29 cellular contexts compared by ENCODE assay signal in genomic region chr4:95318483-95318882, GRCh38.
DNase-seq lines count a peak whose midpoint lies in the region; ATAC-seq and TF ChIP-seq lines count a peak whose summit lies in the region.
"Had no signal": no experiment of that assay in that cellular context is flagged by ENCODE, and none has a peak within 500 bp of the region (broad histone marks: within the 10 kb centered on the region; RNA-seq: fewer than 3 reads in every experiment).

No MANE protein-coding gene starts in this region.

- BruUV-seq in mammary epithelial cell (replicated peaks; lab: Mats Ljungman, UMichigan), result no TSS peak

- H3K36me3 ChIP-seq in mammary epithelial cell (ENCODE audit: insufficient read depth, low read length) (no peaks in the 10 kb centered on the region), breast epithelium (no peaks in the 10 kb centered on the region)
- H3K36me3 ChIP-seq: MG63, sigmoid colon, upper lobe of right lung, WERI-Rb-1 had no signal

- WGBS in mammary epithelial cell (ENCODE audit: low coverage, missing lambda C conversion rate), result 56% methylated on average over 1 of the region's 1 CpG

- no peak overlapping the region for H2AFZ ChIP-seq in mammary epithelial cell (ENCODE audit: low read depth, low read length)
- H2AFZ ChIP-seq: parathyroid adenoma had no signal

- dilution Hi-C loops in mammary epithelial cell (cut with HindIII; ENCODE audit: low sequenced_read_pairs), result no loop called here

- no peak overlapping the region for H3K4me3 Mint-ChIP-seq in chondrocyte (ENCODE audit: unreplicated experiment)
- H3K4me3 Mint-ChIP-seq: activated CD8-positive, alpha-beta memory T cell treated with anti-CD3 and anti-CD28 coated beads, Interleukin-2, amount 10 ng/mL, durations not matched to agents 7 days and 5 days; activated naive CD4-positive, alpha-beta T cell treated with anti-CD3 and anti-CD28 coated beads for 36 hours; CD8-positive, alpha-beta memory T cell; natural killer cell treated with Interleukin-12 subunit alpha and Interleukin-12 subunit beta and Interleukin-15 and Interleukin-18, amount 100 ng/mL, for 72 hours; T-helper 2 cell treated with Interferon-gamma antibody and Interleukin-4, amounts not matched to agents 5 μg/mL and 100 μg/mL, for 36 hours had no signal

- H3K36me3 Mint-ChIP-seq in chondrocyte (ENCODE audit: low read depth), result no peaks in the 10 kb centered on the region
- H3K36me3 Mint-ChIP-seq: activated CD8-positive, alpha-beta memory T cell treated with anti-CD3 and anti-CD28 coated beads, Interleukin-2, amount 10 ng/mL, durations not matched to agents 7 days and 5 days; CD8-positive, alpha-beta memory T cell; natural killer cell treated with Interleukin-12 subunit alpha and Interleukin-12 subunit beta and Interleukin-15 and Interleukin-18, amount 100 ng/mL, for 72 hours had no signal

- CTCF ChIA-PET in mammary epithelial cell (lab: Charles Lee; ENCODE audit: low non-redundant PET), result no interaction called here

- H3K9ac ChIP-seq in mammary epithelial cell (ENCODE audit: insufficient read depth, low read length), result no peak overlapping the region
- H3K9ac ChIP-seq: parathyroid adenoma had no signal

- H3K27ac ChIP-seq in mammary epithelial cell (ENCODE audit: insufficient read depth, low read depth, low read length), result no peak overlapping the region
- H3K27ac ChIP-seq in breast epithelium, result no peak overlapping the region
- H3K27ac ChIP-seq in layer of hippocampus (ENCODE audit: low read depth, low read length), result peak overlapping the region; percentile 13
- H3K27ac ChIP-seq in temporal lobe (ENCODE audit: low read depth, low read length), result peak overlapping the region; percentile 87
- H3K27ac ChIP-seq: parathyroid adenoma, sigmoid colon, upper lobe of right lung, WERI-Rb-1 had no signal

- TF ChIP-seq CTCF in mammary epithelial cell (conservative IDR thresholded peaks at IDR 0.05 in 1 of 2, IDR thresholded peaks at IDR 0.05 in 1 of 2; ENCODE audit: extremely low read depth in 1 of 2, insufficient read depth in 1 of 2, low read depth in 1 of 2, low read length in 2 of 2) (no peak), breast epithelium (IDR thresholded peaks at IDR 0.05) (no peak), chondrocyte (IDR thresholded peaks at IDR 0.05) (no peak)

- no peak overlapping the region for H3K4me2 ChIP-seq in mammary epithelial cell (ENCODE audit: insufficient read depth, low read depth, low read length)

- H3K27me3 ChIP-seq in mammary epithelial cell (ENCODE audit: insufficient read depth, low read length) (no peaks in the 10 kb centered on the region), breast epithelium (no peaks in the 10 kb centered on the region), layer of hippocampus (ENCODE audit: control insufficient read depth, insufficient read depth, low read length) (no peaks in the 10 kb centered on the region)
- H3K27me3 ChIP-seq: MG63, sigmoid colon, upper lobe of right lung had no signal

- peaks cover 5% of the 10 kb centered on the region for H3K4me1 ChIP-seq in mammary epithelial cell (ENCODE audit: insufficient read depth, low read length)
- H3K4me1 ChIP-seq in breast epithelium, result no peaks in the 10 kb centered on the region
- H3K4me1 ChIP-seq: parathyroid adenoma, upper lobe of right lung had no signal

- ATAC-seq in HG03045 (IDR thresholded peaks at IDR 0.05; ENCODE audit: unreplicated experiment) (no peak), GM19452 (IDR thresholded peaks at IDR 0.05; ENCODE audit: unreplicated experiment) (no peak)
- ATAC-seq: activated CD8-positive, alpha-beta memory T cell treated with anti-CD3 and anti-CD28 coated beads, Interleukin-2, amount 10 ng/mL, durations not matched to agents 7 days and 5 days; natural killer cell treated with Interleukin-12 subunit alpha and Interleukin-12 subunit beta and Interleukin-15 and Interleukin-18, amount 100 ng/mL, for 72 hours; upper lobe of right lung had no signal

- no peaks in the 10 kb centered on the region for H4K20me1 ChIP-seq in mammary epithelial cell (ENCODE audit: insufficient read depth, low read length)

- peaks cover 14% of the 10 kb centered on the region for H3K4me1 Mint-ChIP-seq in chondrocyte (ENCODE audit: low read depth)
- H3K4me1 Mint-ChIP-seq: activated CD8-positive, alpha-beta memory T cell treated with anti-CD3 and anti-CD28 coated beads, Interleukin-2, amount 10 ng/mL, durations not matched to agents 7 days and 5 days; CD8-positive, alpha-beta memory T cell had no signal

- no peaks in the 10 kb centered on the region for H3K27me3 Mint-ChIP-seq in chondrocyte (ENCODE audit: low read depth)
- H3K27me3 Mint-ChIP-seq: activated CD8-positive, alpha-beta memory T cell treated with anti-CD3 and anti-CD28 coated beads, Interleukin-2, amount 10 ng/mL, durations not matched to agents 7 days and 5 days had no signal

- no peak for TF ChIP-seq POLR2A in breast epithelium (IDR thresholded peaks at IDR 0.05)

- intact Hi-C loops in mammary epithelial cell (cut with micrococcal nuclease) (no loop called here), breast epithelium (cut with DNase I; ENCODE audit: low total_unique reads) (no loop called here)

- in situ Hi-C loops in mammary epithelial cell (cut with MboI; ENCODE audit: low sequenced_read_pairs in 2 of 2), result no loop called here

- peak overlapping the region; percentile 43 for H3K27ac Mint-ChIP-seq in chondrocyte (ENCODE audit: unreplicated experiment)
- H3K27ac Mint-ChIP-seq: activated CD8-positive, alpha-beta memory T cell treated with anti-CD3 and anti-CD28 coated beads, Interleukin-2, amount 10 ng/mL, durations not matched to agents 7 days and 5 days; activated naive CD4-positive, alpha-beta T cell treated with anti-CD3 and anti-CD28 coated beads for 36 hours; CD8-positive, alpha-beta memory T cell; natural killer cell treated with Interleukin-12 subunit alpha and Interleukin-12 subunit beta and Interleukin-15 and Interleukin-18, amount 100 ng/mL, for 72 hours; T-helper 2 cell treated with Interferon-gamma antibody and Interleukin-4, amounts not matched to agents 5 μg/mL and 100 μg/mL, for 36 hours had no signal

- H3K9me3 ChIP-seq in mammary epithelial cell (replicated peaks; ENCODE audit: insufficient read depth, low read length) (no peaks in the 10 kb centered on the region), breast epithelium (no peaks in the 10 kb centered on the region)
- H3K9me3 ChIP-seq: MG63, sigmoid colon, upper lobe of right lung had no signal

- peak; percentile 32 for DNase-seq in mammary epithelial cell
- DNase-seq in breast epithelium (ENCODE audit: low spot score in 2 of 2), result no peak
- DNase-seq in chondrocyte (ENCODE audit: low spot score), result no peak
- no peak for DNase-seq in hypothalamus (lab: John Stamatoyannopoulos, UW)
- DNase-seq: 8988T; activated CD4-positive, alpha-beta T cell treated with anti-CD3 and anti-CD28 coated beads, Interleukin-2, amount 50 U/mL, for 1 hour; activated CD8-positive, alpha-beta memory T cell treated with anti-CD3 and anti-CD28 coated beads, Interleukin-2, amount 10 ng/mL, durations not matched to agents 7 days and 5 days; activated naive CD4-positive, alpha-beta T cell treated with anti-CD3 and anti-CD28 coated beads for 36 hours; AML-193; amniotic stem cell; CD8-positive, alpha-beta memory T cell; dermis blood vessel endothelial cell; DMS79 treated with DMSO at 0.1 percent for 48 hours; left cardiac atrium; MG63; midbrain; NCI-H1417 treated with DMSO at 0.1 percent for 48 hours; NCI-H2171 treated with DMSO at 0.1 percent for 48 hours; NCI-H524 treated with DMSO at 0.1 percent for 48 hours; sigmoid colon; upper lobe of right lung; WERI-Rb-1 had no signal

- H3K79me2 ChIP-seq in mammary epithelial cell (ENCODE audit: insufficient read depth, low read length), result no peaks in the 10 kb centered on the region
- H3K79me2 ChIP-seq: parathyroid adenoma had no signal

- H3K9me3 Mint-ChIP-seq in chondrocyte (ENCODE audit: low read depth), result no peaks in the 10 kb centered on the region
- H3K9me3 Mint-ChIP-seq: activated naive CD4-positive, alpha-beta T cell treated with anti-CD3 and anti-CD28 coated beads for 36 hours; natural killer cell treated with Interleukin-12 subunit alpha and Interleukin-12 subunit beta and Interleukin-15 and Interleukin-18, amount 100 ng/mL, for 72 hours; T-helper 2 cell treated with Interferon-gamma antibody and Interleukin-4, amounts not matched to agents 5 μg/mL and 100 μg/mL, for 36 hours had no signal

- H3K4me3 ChIP-seq in mammary epithelial cell (replicated peaks in 1 of 3; ENCODE audit: insufficient read depth in 1 of 3, low read depth in 2 of 3, low read length in 3 of 3) (no peak overlapping the region), breast epithelium (no peak overlapping the region)
- H3K4me3 ChIP-seq: MG63, sigmoid colon, upper lobe of right lung had no signal

Comparison
In these comparisons a context has a peak if more than half of its experiments do, and no peak if none do; other contexts are left out.
1. H3K27ac ChIP-seq: peak in layer of hippocampus (single experiment) and temporal lobe (single experiment); none in mammary epithelial cell (single experiment) and breast epithelium (0 of 2).